ENCODE assay signal across 8 cellular contexts in the genomic region with DNA sequence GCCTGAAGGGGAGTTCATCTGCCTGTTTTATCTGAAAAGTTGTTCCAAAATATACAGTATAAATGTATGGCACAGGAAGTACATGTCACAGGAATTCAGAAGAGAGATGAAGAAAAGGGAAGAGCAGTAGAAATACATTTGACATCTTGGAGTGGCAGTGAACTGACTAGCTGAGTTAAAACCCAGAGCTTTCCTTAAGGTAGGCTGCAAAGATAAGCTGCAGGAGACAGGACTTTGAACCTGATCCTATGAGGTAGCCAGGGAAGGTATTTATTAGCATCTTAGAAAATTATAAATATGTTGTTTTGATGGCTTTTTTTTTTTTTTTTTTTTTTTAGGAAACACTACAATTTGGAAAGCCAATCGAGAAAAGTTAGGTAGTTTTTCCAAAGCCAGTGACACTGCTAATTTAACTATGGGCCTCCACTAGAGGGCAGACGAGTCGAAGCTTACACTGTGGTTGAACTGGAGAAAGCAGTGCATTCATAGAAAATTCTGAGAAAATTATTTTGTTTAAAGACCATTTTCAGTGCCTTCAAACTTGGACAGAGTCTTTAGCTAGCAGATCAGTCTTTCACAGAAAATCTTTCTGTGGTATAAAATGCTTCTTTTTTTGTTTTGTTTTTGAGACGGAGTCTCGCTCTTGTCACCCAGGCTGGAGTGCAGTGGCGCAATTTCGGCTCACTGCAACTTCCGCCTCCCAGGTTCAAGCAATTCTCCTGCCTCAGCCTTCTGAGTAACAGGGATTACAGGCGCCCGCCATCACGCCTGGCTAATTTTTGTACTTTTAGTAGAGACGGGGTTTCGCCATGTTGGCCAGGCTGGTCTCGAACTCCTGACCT.
A peak's percentile ranks its signal among the peaks of the same experiment; 100 is the strongest.
DNase-seq lines count a peak whose midpoint lies in the region; ATAC-seq and TF ChIP-seq lines count a peak whose summit lies in the region.

No MANE protein-coding gene starts in this region.

- H3K27me3 Mint-ChIP-seq in chondrocyte (ENCODE audit: low read depth) = no peaks in the 10 kb centered on the region

- peaks cover 3% of the 10 kb centered on the region for H3K4me1 Mint-ChIP-seq in chondrocyte (ENCODE audit: low read depth)

- H3K4me3 Mint-ChIP-seq in chondrocyte (ENCODE audit: unreplicated experiment) = no peak overlapping the region

- ATAC-seq in left colon (peak; percentile 81), HG03097 (IDR thresholded peaks at IDR 0.05; ENCODE audit: low FRiP score, unreplicated experiment) (no peak)

- intact Hi-C loops in left colon (cut with DNase I, micrococcal nuclease) = loop anchor here (5.0 to 10.0 kb wide), 2 partner anchors 117 to 125 kb away; a partner anchor contains a TSS

- H3K27ac Mint-ChIP-seq in chondrocyte (ENCODE audit: unreplicated experiment) = no peak overlapping the region

- TF ChIP-seq CTCF in chondrocyte (IDR thresholded peaks at IDR 0.05) = peak; percentile 93

- no peaks in the 10 kb centered on the region for H3K36me3 Mint-ChIP-seq in chondrocyte (ENCODE audit: low read depth)

- H3K9me3 Mint-ChIP-seq in chondrocyte (ENCODE audit: low read depth) = no peaks in the 10 kb centered on the region

- DNase-seq in NCI-H82 (lab: John Stamatoyannopoulos, UW) = peak; percentile 72
- no peak for DNase-seq in NCI-H82 treated with DMSO at 0.1 percent for 48 hours (lab: John Stamatoyannopoulos, UW; ENCODE audit: unreplicated experiment)
- peak; percentile 53 for DNase-seq in NCI-H2171 treated with DMSO at 0.1 percent for 48 hours (lab: John Stamatoyannopoulos, UW)
- peak; percentile 58 to 63 for DNase-seq in activated CD4-positive, alpha-beta T cell treated with anti-CD3 and anti-CD28 coated beads for 24 hours (ENCODE audit: low read depth in 2 of 2)
- DNase-seq in chondrocyte (ENCODE audit: low spot score) = no peak
- peak; percentile 49 to 72 for DNase-seq in left colon
- peak; percentile 68 for DNase-seq in stimulated activated CD4-positive, alpha-beta T cell treated with anti-CD3 and anti-CD28 coated beads, Interleukin-4, amount 100 ng/mL, for 1 hour

Comparison
In these comparisons a context has a peak if more than half of its experiments do, and no peak if none do; other contexts are left out.
1. DNase-seq: peak in NCI-H82 (single experiment), NCI-H2171 treated with DMSO at 0.1 percent for 48 hours (single experiment), activated CD4-positive, alpha-beta T cell treated with anti-CD3 and anti-CD28 coated beads for 24 hours (2 of 2), left colon (2 of 2) and stimulated activated CD4-positive, alpha-beta T cell treated with anti-CD3 and anti-CD28 coated beads, Interleukin-4, amount 100 ng/mL, for 1 hour (single experiment); none in NCI-H82 treated with DMSO at 0.1 percent for 48 hours (single experiment) and chondrocyte (single experiment).